35 cellular contexts compared by ENCODE assay signal in genomic region chr4:21864686-21865085, GRCh38.
"Had no signal": no experiment of that assay in that cellular context is flagged by ENCODE, and none has a peak within 500 bp of the region (broad histone marks: within the 10 kb centered on the region; RNA-seq: fewer than 3 reads in every experiment).

No MANE protein-coding gene starts in this region.

- DNase-seq: Karpas-422, Kasumi-1, MG63, MM.1S, MV-4-11, NCI-H1048, NCI-H1092, NCI-H1092 treated with DMSO at 0.1 percent for 48 hours, NCI-H1105, NCI-H1105 treated with DMSO at 0.1 percent for 48 hours, NCI-H1417, NCI-H1417 treated with DMSO at 0.1 percent for 48 hours, NCI-H1436, NCI-H1436 treated with DMSO at 0.1 percent for 48 hours, NCI-H146, NCI-H1694, NCI-H1694 treated with DMSO at 0.1 percent for 48 hours, NCI-H187, NCI-H187 treated with DMSO at 0.1 percent for 48 hours, NCI-H1930, NCI-H2029, NCI-H2029 treated with DMSO at 0.1 percent for 48 hours, NCI-H2081, NCI-H2081 treated with DMSO at 0.1 percent for 48 hours, NCI-H2107, NCI-H2171, NCI-H2171 treated with DMSO at 0.1 percent for 48 hours, NCI-H2227 treated with DMSO at 0.1 percent for 48 hours, NCI-H226, NCI-H345, NCI-H446, NCI-H446 treated with DMSO at 0.1 percent for 48 hours, NCI-H510A, NCI-H510A treated with DMSO at 0.1 percent for 48 hours, NCI-H524 had no signal
